20 cellular contexts compared by ENCODE assay signal in the genomic region with DNA sequence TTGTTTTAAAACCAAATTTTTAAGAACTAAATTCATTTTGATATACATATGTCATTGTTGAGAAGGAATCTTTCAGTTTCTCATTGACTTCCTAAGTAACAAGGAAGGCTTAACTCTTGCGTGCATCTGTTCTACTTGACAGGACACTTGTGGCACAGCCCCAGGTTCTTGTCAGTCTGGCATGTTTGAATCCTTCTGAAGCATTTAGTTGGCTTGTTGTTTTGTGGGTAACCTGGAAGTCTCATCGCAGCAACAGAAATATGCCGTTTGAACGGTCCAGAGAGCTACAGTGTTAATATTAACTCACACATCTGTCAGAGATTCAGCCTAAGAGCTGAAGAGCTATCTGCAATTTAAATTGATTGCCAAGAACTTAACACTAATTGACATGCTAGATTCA.
"Had no signal": no experiment of that assay in that cellular context is flagged by ENCODE, and none has a peak within 500 bp of the region (broad histone marks: within the 10 kb centered on the region; RNA-seq: fewer than 3 reads in every experiment).

No MANE protein-coding gene starts in this region.

- H3K36me3 ChIP-seq: gastrocnemius medialis, prostate gland, right lobe of liver, suprapubic skin, thyroid gland had no signal

- H3K27me3 ChIP-seq: gastrocnemius medialis, right lobe of liver, thyroid gland had no signal

- H3K27ac ChIP-seq: coronary artery, gastrocnemius medialis, parathyroid adenoma, prostate gland, right lobe of liver, suprapubic skin, thyroid gland had no signal

- H3K79me2 ChIP-seq: parathyroid adenoma had no signal

- H3K9me3 ChIP-seq: gastrocnemius medialis, prostate gland, right lobe of liver, suprapubic skin, thyroid gland had no signal

- FAIRE-seq: keratinocyte, urothelium cell line had no signal

- ATAC-seq: esophagus mucosa; gastrocnemius medialis; right lobe of liver; stimulated activated effector memory CD8-positive, alpha-beta T cell treated with anti-CD3 and anti-CD28 coated beads, Interleukin-12 subunit alpha, Interleukin-12 subunit beta, amount 100 ng/mL, for 72 hours; stimulated activated naive CD8-positive, alpha-beta T cell treated with anti-CD3 and anti-CD28 coated beads, Interleukin-15, Interleukin-2, amounts not matched to agents 100 U/mL and 50 U/mL, for 24 hours had no signal

- H2AFZ ChIP-seq: parathyroid adenoma had no signal

- DNase-seq: effector CD4-positive, alpha-beta T cell; gastrocnemius medialis; glutamatergic neuron; immature natural killer cell; mesendoderm; naive B cell; retina; right lobe of liver; stimulated activated CD4-positive, alpha-beta T cell treated with anti-CD3 and anti-CD28 coated beads, Interleukin-4, amount 100 ng/mL, for 1 hour; stimulated activated CD8-positive, alpha-beta memory T cell treated with anti-CD3 and anti-CD28 coated beads, Interleukin-4, amount 100 ng/mL, for 48 hours; stimulated activated naive CD8-positive, alpha-beta T cell treated with anti-CD3 and anti-CD28 coated beads, Interleukin-15, Interleukin-2, amounts not matched to agents 100 U/mL and 50 U/mL, for 24 hours; thyroid gland had no signal

- H3K4me3 ChIP-seq: coronary artery, gastrocnemius medialis, prostate gland, right lobe of liver, suprapubic skin, thyroid gland had no signal

- H3K9ac ChIP-seq: parathyroid adenoma had no signal

- H3K4me1 ChIP-seq: gastrocnemius medialis, parathyroid adenoma, prostate gland, right lobe of liver, suprapubic skin, thyroid gland had no signal
